In genomic region chr1:93578911-93579825, GRCh38 we compare ENCODE assay signal across 13 cellular contexts.
DNase-seq lines count a peak whose midpoint lies in the region; ATAC-seq and TF ChIP-seq lines count a peak whose summit lies in the region.
"Had no signal": no experiment of that assay in that cellular context is flagged by ENCODE, and none has a peak within 500 bp of the region (broad histone marks: within the 10 kb centered on the region; RNA-seq: fewer than 3 reads in every experiment).

No MANE protein-coding gene starts in this region.

- H3K9me3 ChIP-seq in mucosa of descending colon (no peaks in the 10 kb centered on the region), thyroid gland (no peaks in the 10 kb centered on the region)

- H3K4me1 Mint-ChIP-seq in effector memory CD8-positive, alpha-beta T cell (ENCODE audit: low read depth in 2 of 2), result no peaks in the 10 kb centered on the region

- H3K9me3 Mint-ChIP-seq in effector memory CD8-positive, alpha-beta T cell, result no peaks in the 10 kb centered on the region
- H3K9me3 Mint-ChIP-seq: activated naive CD4-positive, alpha-beta T cell treated with anti-CD3 and anti-CD28 coated beads, Interleukin-2, amount 50 U/mL, for 72 hours; dendritic cell treated with granulocyte-macrophage colony-stimulating factor and Interleukin-4, amounts not matched to agents 40 ng/mL and 50 ng/mL, for 4 days had no signal

- H3K4me3 ChIP-seq in brain microvascular endothelial cell (ENCODE audit: low read depth, low read length) (no peak overlapping the region), mucosa of descending colon (no peak overlapping the region), thyroid gland (replicated peaks in 1 of 3) (no peak overlapping the region)

- no peak overlapping the region for H3K27ac Mint-ChIP-seq in effector memory CD8-positive, alpha-beta T cell
- H3K27ac Mint-ChIP-seq: activated naive CD4-positive, alpha-beta T cell treated with anti-CD3 and anti-CD28 coated beads, Interleukin-2, amount 50 U/mL, for 72 hours; dendritic cell treated with granulocyte-macrophage colony-stimulating factor and Interleukin-4, amounts not matched to agents 40 ng/mL and 50 ng/mL, for 4 days had no signal

- ATAC-seq in mucosa of descending colon, result peak; percentile 60
- no peak for ATAC-seq in effector memory CD8-positive, alpha-beta T cell (replicated peaks)
- ATAC-seq: activated naive CD4-positive, alpha-beta T cell treated with anti-CD3 and anti-CD28 coated beads, Interleukin-2, amount 50 U/mL, for 72 hours; left lobe of liver had no signal

- H3K27me3 Mint-ChIP-seq in effector memory CD8-positive, alpha-beta T cell, result no peaks in the 10 kb centered on the region
- H3K27me3 Mint-ChIP-seq: dendritic cell treated with granulocyte-macrophage colony-stimulating factor and Interleukin-4, amounts not matched to agents 40 ng/mL and 50 ng/mL, for 4 days had no signal

- in situ Hi-C loops in brain microvascular endothelial cell (cut with HindIII; ENCODE audit: low pct_ligation_motif_present, low sequenced_read_pairs), result no loop called here

- no peak overlapping the region for H3K4me3 Mint-ChIP-seq in effector memory CD8-positive, alpha-beta T cell
- H3K4me3 Mint-ChIP-seq: dendritic cell treated with granulocyte-macrophage colony-stimulating factor and Interleukin-4, amounts not matched to agents 40 ng/mL and 50 ng/mL, for 4 days had no signal

- H3K27me3 ChIP-seq in brain microvascular endothelial cell (replicated peaks), result no peaks in the 10 kb centered on the region
- no peaks in the 10 kb centered on the region for H3K27me3 ChIP-seq in thyroid gland

- peak; percentile 43 for DNase-seq in LoVo (ENCODE audit: low spot score)
- DNase-seq in brain microvascular endothelial cell, result no peak
- DNase-seq in mucosa of descending colon, result peak; percentile 66 to 72 (median 69)
- DNase-seq in thyroid gland, result no peak
- no peak for DNase-seq in CD1c-positive myeloid dendritic cell (ENCODE audit: extremely low spot score)
- no peak for DNase-seq in SKM-1 (lab: John Stamatoyannopoulos, UW; ENCODE audit: unreplicated experiment)
- DNase-seq in effector memory CD8-positive, alpha-beta T cell, result no peak
- DNase-seq: COR-L47, NCI-H2171 had no signal

- WGBS in thyroid gland, 2 donors, result 96 to 97% methylated on average over 7 to 10 of the region's 11 CpGs

- peak overlapping the region; percentile 34 for H3K27ac ChIP-seq in brain microvascular endothelial cell
- peak overlapping the region in 2 of 3 donors; percentile 21 to 60 for H3K27ac ChIP-seq in thyroid gland
- H3K27ac ChIP-seq: parathyroid adenoma had no signal

- H3K36me3 Mint-ChIP-seq in effector memory CD8-positive, alpha-beta T cell (ENCODE audit: insufficient read depth), result no peaks in the 10 kb centered on the region
- H3K36me3 Mint-ChIP-seq: activated naive CD4-positive, alpha-beta T cell treated with anti-CD3 and anti-CD28 coated beads, Interleukin-2, amount 50 U/mL, for 72 hours had no signal

- no peak for TF ChIP-seq POLR2A in thyroid gland (IDR thresholded peaks at IDR 0.05)

- TF ChIP-seq CTCF in brain microvascular endothelial cell (IDR thresholded peaks at IDR 0.05; ENCODE audit: low read depth, low read length, missing control alignments), result no peak
- TF ChIP-seq CTCF in mucosa of descending colon (IDR thresholded peaks at IDR 0.05), result no peak
- TF ChIP-seq CTCF in thyroid gland (IDR thresholded peaks at IDR 0.05), result no peak

- peaks cover 28% of the 10 kb centered on the region for H3K4me1 ChIP-seq in mucosa of descending colon (ENCODE audit: low read depth)
- H3K4me1 ChIP-seq in thyroid gland, result peaks cover 27 to 47% of the 10 kb centered on the region in 2 donors
- H3K4me1 ChIP-seq: parathyroid adenoma had no signal

- intact Hi-C loops in mucosa of descending colon (cut with DNase I, micrococcal nuclease) (no loop called here), thyroid gland (cut with DNase I) (no loop called here)

- H3K36me3 ChIP-seq in brain microvascular endothelial cell (replicated peaks) (peaks cover 59% of the 10 kb centered on the region), mucosa of descending colon (ENCODE audit: low read depth) (peaks cover 4% of the 10 kb centered on the region), thyroid gland (peaks cover 16 to 17% of the 10 kb centered on the region in 2 donors)

Comparison
In these comparisons a context has a peak if more than half of its experiments do, and no peak if none do; other contexts are left out.
1. DNase-seq: peak in LoVo (single experiment) and mucosa of descending colon (3 of 3); none in brain microvascular endothelial cell (single experiment), thyroid gland (0 of 2), CD1c-positive myeloid dendritic cell (single experiment), SKM-1 (single experiment) and effector memory CD8-positive, alpha-beta T cell (0 of 3).